Comparison of ENCODE assay signal across 18 cellular contexts in the genomic region with DNA sequence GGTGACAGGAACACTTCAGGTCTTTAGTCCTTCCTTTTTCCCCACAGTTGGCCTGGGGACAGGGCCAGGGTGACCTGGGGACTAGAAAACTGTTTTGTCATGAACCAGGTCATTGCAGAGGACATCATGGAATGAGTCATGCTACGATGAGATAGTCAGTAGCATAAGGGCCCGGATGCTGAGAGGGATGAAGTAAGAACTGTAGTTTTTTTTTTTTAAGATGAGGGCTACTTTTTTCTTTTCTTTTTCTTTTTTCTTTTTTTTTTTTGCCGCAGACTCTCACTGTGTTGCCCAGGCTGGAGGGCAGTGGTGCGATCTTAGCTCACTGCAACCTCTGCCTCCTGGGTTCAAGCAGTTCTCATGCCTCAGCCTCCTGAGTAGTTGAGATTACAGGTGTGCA. TPM values are rescaled to one million over a fixed set of nuclear protein-coding genes. Genes with fewer than 3 reads are reported as not detected.
DNase-seq lines count a peak whose midpoint lies in the region; ATAC-seq and TF ChIP-seq lines count a peak whose summit lies in the region.
"Had no signal": no experiment of that assay in that cellular context is flagged by ENCODE, and none has a peak within 500 bp of the region (broad histone marks: within the 10 kb centered on the region; RNA-seq: fewer than 3 reads in every experiment).

No MANE protein-coding gene starts in this region.

- H3K36me3 ChIP-seq in Loucy (ENCODE audit: insufficient read depth, low read length) (peaks cover 10% of the 10 kb centered on the region; the same call in 1 of the 2 replicates), brain microvascular endothelial cell (replicated peaks) (no peaks in the 10 kb centered on the region)

- ATAC-seq in stimulated activated naive CD8-positive, alpha-beta T cell treated with anti-CD3 and anti-CD28 coated beads, Interleukin-15, amount 100 ng/mL, for 72 hours, result no peak
- ATAC-seq in GM18505 (IDR thresholded peaks at IDR 0.05; ENCODE audit: unreplicated experiment), result no peak
- ATAC-seq: activated CD8-positive, alpha-beta T cell treated with anti-CD3 and anti-CD28 coated beads for 36 hours; lower lobe of right lung had no signal

- DNase-seq in CD1c-positive myeloid dendritic cell (ENCODE audit: extremely low spot score), result peak; percentile 23
- DNase-seq in brain microvascular endothelial cell, result peak; percentile 44
- peak; percentile 18 for DNase-seq in myocyte (ENCODE audit: low read depth)
- DNase-seq in activated CD4-positive, alpha-beta T cell treated with anti-CD3 and anti-CD28 coated beads for 1 hour, result no peak
- no peak for DNase-seq in stimulated activated naive CD8-positive, alpha-beta T cell treated with anti-CD3 and anti-CD28 coated beads, Interleukin-15, amount 100 ng/mL, for 72 hours
- DNase-seq in stimulated activated CD4-positive, alpha-beta T cell treated with anti-CD3 and anti-CD28 coated beads, Interleukin-4, amount 100 ng/mL, for 4 hours, result no peak
- DNase-seq: activated CD8-positive, alpha-beta T cell treated with anti-CD3 and anti-CD28 coated beads for 36 hours; amygdala; DMS 273 treated with DMSO at 0.1 percent for 48 hours; esophagus squamous epithelium; lower lobe of right lung; NCI-H82 had no signal

- no peak overlapping the region for H3K4me3 Mint-ChIP-seq in stimulated activated naive CD8-positive, alpha-beta T cell treated with anti-CD3 and anti-CD28 coated beads, Interleukin-15, amount 100 ng/mL, for 72 hours
- H3K4me3 Mint-ChIP-seq: activated CD8-positive, alpha-beta T cell treated with anti-CD3 and anti-CD28 coated beads for 36 hours; B cell; dendritic cell treated with granulocyte-macrophage colony-stimulating factor and Interleukin-4, amounts not matched to agents 40 ng/mL and 50 ng/mL, for 4 days had no signal

- peak overlapping the region; percentile 68 for H3K4me2 ChIP-seq in Loucy (ENCODE audit: low read depth, low read length, poor library complexity, severe bottlenecking)

- H3K27ac ChIP-seq in brain microvascular endothelial cell, result no peak overlapping the region
- H3K27ac ChIP-seq: esophagus squamous epithelium, lower lobe of right lung, skin epidermis had no signal

- peaks cover 5% of the 10 kb centered on the region; the same call in 1 of the 2 replicates for H3F3A ChIP-seq in Loucy (ENCODE audit: low read depth)

- no peaks in the 10 kb centered on the region for H3K27me3 Mint-ChIP-seq in stimulated activated naive CD8-positive, alpha-beta T cell treated with anti-CD3 and anti-CD28 coated beads, Interleukin-15, amount 100 ng/mL, for 72 hours
- H3K27me3 Mint-ChIP-seq: activated CD8-positive, alpha-beta T cell treated with anti-CD3 and anti-CD28 coated beads for 36 hours; B cell; dendritic cell treated with granulocyte-macrophage colony-stimulating factor and Interleukin-4, amounts not matched to agents 40 ng/mL and 50 ng/mL, for 4 days had no signal

- no peak overlapping the region for H3K27ac Mint-ChIP-seq in stimulated activated naive CD8-positive, alpha-beta T cell treated with anti-CD3 and anti-CD28 coated beads, Interleukin-15, amount 100 ng/mL, for 72 hours
- H3K27ac Mint-ChIP-seq: activated CD8-positive, alpha-beta T cell treated with anti-CD3 and anti-CD28 coated beads for 36 hours; B cell; dendritic cell treated with granulocyte-macrophage colony-stimulating factor and Interleukin-4, amounts not matched to agents 40 ng/mL and 50 ng/mL, for 4 days had no signal

- in situ Hi-C loops in brain microvascular endothelial cell (cut with HindIII; ENCODE audit: low pct_ligation_motif_present, low sequenced_read_pairs), result no loop called here

- H2AFZ ChIP-seq in Loucy (ENCODE audit: low read length), result no peak overlapping the region

- H3K4me1 ChIP-seq in Loucy (ENCODE audit: insufficient read depth, low read length, poor library complexity, severe bottlenecking), result peaks cover 68% of the 10 kb centered on the region

- no peaks in the 10 kb centered on the region for H3K9me3 Mint-ChIP-seq in stimulated activated naive CD8-positive, alpha-beta T cell treated with anti-CD3 and anti-CD28 coated beads, Interleukin-15, amount 100 ng/mL, for 72 hours
- H3K9me3 Mint-ChIP-seq: activated CD8-positive, alpha-beta T cell treated with anti-CD3 and anti-CD28 coated beads for 36 hours; dendritic cell treated with granulocyte-macrophage colony-stimulating factor and Interleukin-4, amounts not matched to agents 40 ng/mL and 50 ng/mL, for 4 days; neural crest cell had no signal

- no peaks in the 10 kb centered on the region for H4K20me1 ChIP-seq in Loucy (ENCODE audit: insufficient read depth, low read length, poor library complexity, severe bottlenecking)

- H3K27me3 ChIP-seq in Loucy (ENCODE audit: insufficient read depth, low read length, poor library complexity, severe bottlenecking), result no peaks in the 10 kb centered on the region
- no peaks in the 10 kb centered on the region for H3K27me3 ChIP-seq in brain microvascular endothelial cell (replicated peaks)
- H3K27me3 ChIP-seq: esophagus squamous epithelium had no signal

- H3K4me3 ChIP-seq in Loucy (ENCODE audit: low read length, poor library complexity, severe bottlenecking) (peak overlapping the region; percentile 42), brain microvascular endothelial cell (ENCODE audit: low read depth, low read length) (no peak overlapping the region)
- H3K4me3 ChIP-seq: esophagus squamous epithelium, lower lobe of right lung, skin epidermis had no signal

- peaks cover 78% of the 10 kb centered on the region for H3K79me2 ChIP-seq in Loucy (ENCODE audit: insufficient read depth, low read length)

- H3K9me3 ChIP-seq in Loucy (ENCODE audit: insufficient read depth, low read depth, low read length), result no peaks in the 10 kb centered on the region
- H3K9me3 ChIP-seq: esophagus squamous epithelium, lower lobe of right lung had no signal

- no peak overlapping the region for H3K9ac ChIP-seq in Loucy (ENCODE audit: low read depth, low read length, poor library complexity, severe bottlenecking)

- no peak for TF ChIP-seq POLR2A in GM18505 (IDR thresholded peaks at IDR 0.05; ENCODE audit: borderline replicate concordance, extremely low read depth, insufficient read depth, insufficient read length)

- peaks cover 36% of the 10 kb centered on the region for H3K4me1 Mint-ChIP-seq in stimulated activated naive CD8-positive, alpha-beta T cell treated with anti-CD3 and anti-CD28 coated beads, Interleukin-15, amount 100 ng/mL, for 72 hours

- TF ChIP-seq CTCF in Loucy (conservative IDR thresholded peaks at IDR 0.05; ENCODE audit: low read length) (no peak), brain microvascular endothelial cell (IDR thresholded peaks at IDR 0.05; ENCODE audit: low read depth, low read length, missing control alignments) (no peak)

- no peaks in the 10 kb centered on the region for H3K9me2 ChIP-seq in Loucy (replicated peaks; ENCODE audit: low read depth, low read length)

RNA-seq across cellular contexts. Expression of gene MAP2K5, which starts 8.0 kb away (rescaled TPM):
- 5.6 and 8.9 TPM in 2 replicates for total RNA-seq in myocyte
- polyA plus RNA-seq in myocyte (2012), result 16.7 TPM

RNA-seq across cellular contexts. Expression of gene C15orf61, which starts 29.6 kb away (rescaled TPM):
- total RNA-seq in myocyte, result 4.6 and 9.8 TPM in 2 replicates
- 5.1 TPM for polyA plus RNA-seq in myocyte (2012)

Comparison
In these comparisons a context has a peak if more than half of its experiments do, and no peak if none do; other contexts are left out.
1. DNase-seq: peak in CD1c-positive myeloid dendritic cell (single experiment), brain microvascular endothelial cell (single experiment) and myocyte (single experiment); none in activated CD4-positive, alpha-beta T cell treated with anti-CD3 and anti-CD28 coated beads for 1 hour (single experiment), stimulated activated naive CD8-positive, alpha-beta T cell treated with anti-CD3 and anti-CD28 coated beads, Interleukin-15, amount 100 ng/mL, for 72 hours (0 of 2) and stimulated activated CD4-positive, alpha-beta T cell treated with anti-CD3 and anti-CD28 coated beads, Interleukin-4, amount 100 ng/mL, for 4 hours (0 of 2).